In genomic region chr10:76858721-76859120, GRCh38 we compare ENCODE assay signal across 29 cellular contexts.
"Had no signal": no experiment of that assay in that cellular context is flagged by ENCODE, and none has a peak within 500 bp of the region (broad histone marks: within the 10 kb centered on the region; RNA-seq: fewer than 3 reads in every experiment).

No MANE protein-coding gene starts in this region.

- H3K4me1 Mint-ChIP-seq: stimulated activated effector memory CD8-positive, alpha-beta T cell treated with anti-CD3 and anti-CD28 coated beads, Interleukin-12 subunit alpha, Interleukin-12 subunit beta, amount 100 ng/mL, for 72 hours; stimulated activated memory B cell treated with anti-CD40 and anti-IgM and Interleukin-4, amounts not matched to agents 10 μg/mL and 1 μg/mL and 100 μg/mL, for 72 hours; stimulated activated naive B cell treated with anti-CD40 and anti-IgM and Interleukin-4, amounts not matched to agents 10 μg/mL and 1 μg/mL and 100 μg/mL, for 72 hours; stimulated activated naive CD8-positive, alpha-beta T cell treated with anti-CD3 and anti-CD28 coated beads, Interleukin-15, amount 100 ng/mL, for 72 hours had no signal

- H3K27ac ChIP-seq: stomach, suprapubic skin, testis, thoracic aorta, thyroid gland, tibial artery, tibial nerve, transverse colon, upper lobe of left lung, upper lobe of right lung, uterus, vagina had no signal

- H3K9me3 Mint-ChIP-seq: type B pancreatic cell had no signal

- H3K27me3 Mint-ChIP-seq: stimulated activated memory B cell treated with anti-CD40 and anti-IgM and Interleukin-4, amounts not matched to agents 10 μg/mL and 1 μg/mL and 100 μg/mL, for 72 hours; stimulated activated naive B cell treated with anti-CD40 and anti-IgM and Interleukin-4, amounts not matched to agents 10 μg/mL and 1 μg/mL and 100 μg/mL, for 72 hours; stimulated activated naive CD8-positive, alpha-beta T cell treated with anti-CD3 and anti-CD28 coated beads, Interleukin-15, Interleukin-2, amounts not matched to agents 100 ng/mL and 50 ng/mL, for 24 hours had no signal

- H3K4me3 ChIP-seq: stomach, suprapubic skin, testis, thoracic aorta, thyroid gland, tibial artery, tibial nerve, transverse colon, upper lobe of left lung, upper lobe of right lung, uterus, vagina had no signal

- H3K36me3 ChIP-seq: stomach, suprapubic skin, thoracic aorta, thyroid gland, tibial artery, tibial nerve, transverse colon, upper lobe of left lung, upper lobe of right lung, uterus, vagina had no signal

- H3K4me1 ChIP-seq: stomach, suprapubic skin, testis, thyroid gland, tibial artery, tibial nerve, transverse colon, upper lobe of left lung, upper lobe of right lung, uterus, vagina had no signal

- H3K4me3 Mint-ChIP-seq: stimulated activated effector memory CD8-positive, alpha-beta T cell treated with anti-CD3 and anti-CD28 coated beads, Interleukin-12 subunit alpha, Interleukin-12 subunit beta, amount 100 ng/mL, for 72 hours; stimulated activated memory B cell treated with anti-CD40 and anti-IgM and Interleukin-4, amounts not matched to agents 10 μg/mL and 1 μg/mL and 100 μg/mL, for 72 hours; stimulated activated naive B cell treated with anti-CD40 and anti-IgM and Interleukin-4, amounts not matched to agents 10 μg/mL and 1 μg/mL and 100 μg/mL, for 72 hours; stimulated activated naive CD8-positive, alpha-beta T cell treated with anti-CD3 and anti-CD28 coated beads, Interleukin-15, amount 100 ng/mL, for 72 hours; stimulated activated naive CD8-positive, alpha-beta T cell treated with anti-CD3 and anti-CD28 coated beads, Interleukin-15, Interleukin-2, amounts not matched to agents 100 ng/mL and 50 ng/mL, for 24 hours; type B pancreatic cell had no signal

- FAIRE-seq: urothelium cell line had no signal

- H3K27me3 ChIP-seq: stomach, suprapubic skin, testis, thyroid gland, tibial artery, tibial nerve, transverse colon, upper lobe of left lung, upper lobe of right lung, uterus, vagina had no signal

- DNase-seq: stimulated activated CD4-positive, alpha-beta T cell treated with anti-CD3 and anti-CD28 coated beads, Interleukin-2, amount 100 ng/mL, for 48 hours; stimulated activated CD4-positive, alpha-beta T cell treated with anti-CD3 and anti-CD28 coated beads, Interleukin-4, amount 100 ng/mL, for 1 hour; stimulated activated CD4-positive, alpha-beta T cell treated with anti-CD3 and anti-CD28 coated beads, Interleukin-4, amount 100 ng/mL, for 24 hours; stimulated activated CD4-positive, alpha-beta T cell treated with anti-CD3 and anti-CD28 coated beads, Interleukin-4, amount 100 ng/mL, for 4 hours; stimulated activated CD8-positive, alpha-beta memory T cell treated with anti-CD3 and anti-CD28 coated beads, Interleukin-4, amount 100 ng/mL, for 48 hours; stimulated activated naive B cell treated with anti-CD40 and anti-IgM and Interleukin-4, amounts not matched to agents 10 μg/mL and 1 μg/mL and 100 μg/mL, for 72 hours; stimulated activated naive CD4-positive, alpha-beta T cell; stimulated activated naive CD4-positive, alpha-beta T cell treated with Interleukin-2 at 50 U/mL for 16 hours; stimulated activated naive CD8-positive, alpha-beta T cell treated with anti-CD3 and anti-CD28 coated beads, Interleukin-15, amount 100 ng/mL, for 72 hours; stimulated activated naive CD8-positive, alpha-beta T cell treated with anti-CD3 and anti-CD28 coated beads, Interleukin-15, Interleukin-2, amounts not matched to agents 100 U/mL and 50 U/mL, for 24 hours; stomach; substantia nigra; testis; thyroid gland; tibial artery; transverse colon; trophoblast cell; upper lobe of left lung; upper lobe of right lung; uterus had no signal

- H3K9me3 ChIP-seq: suprapubic skin, testis, thoracic aorta, thyroid gland, transverse colon, upper lobe of left lung, upper lobe of right lung, uterus, vagina had no signal

- H3K36me3 Mint-ChIP-seq: stimulated activated effector memory CD8-positive, alpha-beta T cell treated with anti-CD3 and anti-CD28 coated beads, Interleukin-12 subunit alpha, Interleukin-12 subunit beta, amount 100 ng/mL, for 72 hours; stimulated activated memory B cell treated with anti-CD40 and anti-IgM and Interleukin-4, amounts not matched to agents 10 μg/mL and 1 μg/mL and 100 μg/mL, for 72 hours; stimulated activated naive B cell treated with anti-CD40 and anti-IgM and Interleukin-4, amounts not matched to agents 10 μg/mL and 1 μg/mL and 100 μg/mL, for 72 hours; type B pancreatic cell had no signal

- H3K27ac Mint-ChIP-seq: stimulated activated effector memory CD8-positive, alpha-beta T cell treated with anti-CD3 and anti-CD28 coated beads, Interleukin-12 subunit alpha, Interleukin-12 subunit beta, amount 100 ng/mL, for 72 hours; stimulated activated memory B cell treated with anti-CD40 and anti-IgM and Interleukin-4, amounts not matched to agents 10 μg/mL and 1 μg/mL and 100 μg/mL, for 72 hours; stimulated activated naive B cell treated with anti-CD40 and anti-IgM and Interleukin-4, amounts not matched to agents 10 μg/mL and 1 μg/mL and 100 μg/mL, for 72 hours; stimulated activated naive CD8-positive, alpha-beta T cell treated with anti-CD3 and anti-CD28 coated beads, Interleukin-15, amount 100 ng/mL, for 72 hours; stimulated activated naive CD8-positive, alpha-beta T cell treated with anti-CD3 and anti-CD28 coated beads, Interleukin-15, Interleukin-2, amounts not matched to agents 100 ng/mL and 50 ng/mL, for 24 hours; type B pancreatic cell had no signal

- ATAC-seq: stimulated activated effector memory CD8-positive, alpha-beta T cell treated with anti-CD3 and anti-CD28 coated beads, Interleukin-12 subunit alpha, Interleukin-12 subunit beta, amount 100 ng/mL, for 72 hours; stimulated activated memory B cell treated with anti-CD40 and anti-IgM and Interleukin-4, amounts not matched to agents 10 μg/mL and 1 μg/mL and 100 μg/mL, for 72 hours; stimulated activated naive B cell treated with anti-CD40 and anti-IgM and Interleukin-4, amounts not matched to agents 10 μg/mL and 1 μg/mL and 100 μg/mL, for 72 hours; stimulated activated naive CD8-positive, alpha-beta T cell treated with anti-CD3 and anti-CD28 coated beads, Interleukin-15, amount 100 ng/mL, for 72 hours; stimulated activated naive CD8-positive, alpha-beta T cell treated with anti-CD3 and anti-CD28 coated beads, Interleukin-15, Interleukin-2, amounts not matched to agents 100 U/mL and 50 U/mL, for 24 hours; upper lobe of right lung had no signal
